ENCODE assay signal across 16 cellular contexts in genomic region chr20:49161428-49162152, GRCh38. TPM values are rescaled to one million over a fixed set of nuclear protein-coding genes. Genes with fewer than 3 reads are reported as not detected.
DNase-seq lines count a peak whose midpoint lies in the region; ATAC-seq and TF ChIP-seq lines count a peak whose summit lies in the region.
"Had no signal": no experiment of that assay in that cellular context is flagged by ENCODE, and none has a peak within 500 bp of the region (broad histone marks: within the 10 kb centered on the region; RNA-seq: fewer than 3 reads in every experiment).

No MANE protein-coding gene starts in this region.

- H4K20me1 ChIP-seq in hepatocyte (ENCODE audit: insufficient read depth, poor library complexity, severe bottlenecking), result peaks cover 47% of the 10 kb centered on the region

- intact Hi-C loops in testis (cut with DNase I; ENCODE audit: low total_unique reads), result no loop called here
- intact Hi-C loops in gastrocnemius medialis (cut with DNase I; ENCODE audit: low total_unique reads), result no loop called here

- TF ChIP-seq POLR2A in testis (IDR thresholded peaks at IDR 0.05), result no peak
- TF ChIP-seq POLR2A in gastrocnemius medialis (IDR thresholded peaks at IDR 0.05), result no peak

- H3K27me3 ChIP-seq in hepatocyte, result no peaks in the 10 kb centered on the region
- no peaks in the 10 kb centered on the region for H3K27me3 ChIP-seq in testis
- no peaks in the 10 kb centered on the region for H3K27me3 ChIP-seq in gastrocnemius medialis
- H3K27me3 ChIP-seq: body of pancreas, spleen had no signal

- ATAC-seq in gastrocnemius medialis, result no peak
- ATAC-seq: body of pancreas had no signal

- H3K79me2 ChIP-seq in hepatocyte, result peaks cover 93% of the 10 kb centered on the region

- WGBS in hepatocyte (ENCODE audit: low lambda C conversion rate, missing lambda C conversion rate), result 80% methylated on average over 6 of the region's 6 CpGs
- 85 to 90% methylated on average over 6 of the region's 6 CpGs for WGBS in testis, 2 donors

- in situ Hi-C loops in gastrocnemius medialis (cut with MboI; ENCODE audit: low sequenced_read_pairs in 4 of 4), result no loop called here

- no peaks in the 10 kb centered on the region for H3K9me2 ChIP-seq in hepatocyte (replicated peaks; ENCODE audit: insufficient read depth)

- H3K4me1 ChIP-seq in hepatocyte (ENCODE audit: insufficient read depth) (peaks cover 16% of the 10 kb centered on the region), testis (peaks cover 6% of the 10 kb centered on the region), gastrocnemius medialis (peaks cover 2% of the 10 kb centered on the region in 2 donors)

- H3K36me3 ChIP-seq in SK-N-MC (ENCODE audit: insufficient read depth, low read length), result peaks cover 44% of the 10 kb centered on the region
- H3K36me3 ChIP-seq in hepatocyte (replicated peaks; ENCODE audit: insufficient read depth, low read depth), result no peaks in the 10 kb centered on the region
- no peaks in the 10 kb centered on the region for H3K36me3 ChIP-seq in testis (ENCODE audit: low read depth, missing control alignments)
- H3K36me3 ChIP-seq in gastrocnemius medialis, result peaks cover 0 to 12% of the 10 kb centered on the region in 2 donors

- no peak overlapping the region for H3K9ac ChIP-seq in SK-N-MC (ENCODE audit: insufficient read length)

- no peak overlapping the region for H3K4me3 ChIP-seq in SK-N-MC
- H3K4me3 ChIP-seq in hepatocyte, result no peak overlapping the region
- no peak overlapping the region for H3K4me3 ChIP-seq in testis
- H3K4me3 ChIP-seq in gastrocnemius medialis, result no peak overlapping the region
- H3K4me3 ChIP-seq: body of pancreas, spleen had no signal

- H3K4me2 ChIP-seq in hepatocyte, result peak overlapping the region; percentile 3

- TF ChIP-seq CTCF in hepatocyte (IDR thresholded peaks at IDR 0.05; ENCODE audit: poor library complexity) (no peak), testis (IDR thresholded peaks at IDR 0.05) (no peak), gastrocnemius medialis (IDR thresholded peaks at IDR 0.05 in 4 of 5, conservative IDR thresholded peaks at IDR 0.05 in 1 of 5) (no peak)

- no peaks in the 10 kb centered on the region for H3K9me3 ChIP-seq in SK-N-MC (ENCODE audit: low read depth, low read length)
- H3K9me3 ChIP-seq in hepatocyte (ENCODE audit: low read depth), result no peaks in the 10 kb centered on the region
- H3K9me3 ChIP-seq in testis, result no peaks in the 10 kb centered on the region
- no peaks in the 10 kb centered on the region for H3K9me3 ChIP-seq in gastrocnemius medialis
- H3K9me3 ChIP-seq: body of pancreas, spleen had no signal

- peak overlapping the region; percentile 26; the same call in 1 of the 2 replicates for H3K27ac ChIP-seq in SK-N-MC
- H3K27ac ChIP-seq in hepatocyte, result peak overlapping the region; percentile 60
- H3K27ac ChIP-seq in testis, result no peak overlapping the region
- no peak overlapping the region for H3K27ac ChIP-seq in gastrocnemius medialis
- H3K27ac ChIP-seq: body of pancreas, spleen had no signal

- H2AFZ ChIP-seq in hepatocyte, result no peak overlapping the region

- peak; percentile 19 for DNase-seq in A172 (ENCODE audit: low spot score)
- peak; percentile 3 for DNase-seq in EL
- DNase-seq in SK-N-MC (ENCODE audit: low read depth, low spot score), result no peak
- DNase-seq in hepatocyte (ENCODE audit: low spot score), result peak; percentile 20
- DNase-seq in RPMI8226, result no peak
- DNase-seq in NCI-H2107 (lab: John Stamatoyannopoulos, UW), result no peak
- DNase-seq in testis, result no peak
- no peak for DNase-seq in gastrocnemius medialis
- DNase-seq: activated naive CD4-positive, alpha-beta T cell treated with anti-CD3 and anti-CD28 coated beads for 36 hours; body of pancreas; DMS153; MM.1S; NCI-H187 treated with DMSO at 0.1 percent for 48 hours; NCI-H524; spleen; stimulated activated naive CD4-positive, alpha-beta T cell had no signal

RNA-seq across cellular contexts. Expression of gene STAU1, which starts 26.5 kb away (rescaled TPM):
- 65.7 and 65.9 TPM in 2 replicates for total RNA-seq in A172 (2014; rRNA removed; shearing (Covaris generic))
- total RNA-seq in hepatocyte (79.2 and 84.5 TPM in 2 replicates), testis (10 to 100 TPM; 85.0 to 95.4 TPM), gastrocnemius medialis (10 to 100 TPM; 39.1 to 61.4 (median 54.4) TPM)
- polyA plus RNA-seq in hepatocyte (64.7 and 72.9 TPM in 2 replicates), testis (ENCODE audit: insufficient read depth, low read depth, low replicate concordance) (77.3 TPM)

RNA-seq across cellular contexts. Expression of gene DDX27, which starts 57.6 kb away (rescaled TPM):
- total RNA-seq in A172 (2014; rRNA removed; shearing (Covaris generic)), result 50.7 and 66.2 TPM in 2 replicates
- total RNA-seq in hepatocyte, result 29.1 and 30.1 TPM in 2 replicates
- 33.9 and 37.0 TPM in 2 replicates for polyA plus RNA-seq in hepatocyte
- 10 to 100 TPM; 53.3 to 54.1 TPM for total RNA-seq in testis
- polyA plus RNA-seq in testis (ENCODE audit: insufficient read depth, low read depth, low replicate concordance), result 58.3 TPM
- total RNA-seq in gastrocnemius medialis, result 10 to 100 TPM; 12.6 to 39.7 (median 23.3) TPM

Comparison
In these comparisons a context has a peak if more than half of its experiments do, and no peak if none do; other contexts are left out.
1. DNase-seq: peak in A172 (single experiment), EL (single experiment) and hepatocyte (single experiment); none in SK-N-MC (single experiment), RPMI8226 (single experiment), NCI-H2107 (single experiment), testis (single experiment) and gastrocnemius medialis (0 of 2).
2. H3K27ac ChIP-seq: peak in SK-N-MC (single experiment) and hepatocyte (single experiment); none in testis (0 of 2) and gastrocnemius medialis (0 of 4).